ENCODE assay signal across 24 cellular contexts in genomic region chr21:29737188-29737587, GRCh38.
"Had no signal": no experiment of that assay in that cellular context is flagged by ENCODE, and none has a peak within 500 bp of the region (broad histone marks: within the 10 kb centered on the region; RNA-seq: fewer than 3 reads in every experiment).

No MANE protein-coding gene starts in this region.

- H3K4me1 ChIP-seq: breast epithelium, neural progenitor cell, prostate gland, suprapubic skin, transverse colon had no signal

- H2AFZ ChIP-seq: neural progenitor cell had no signal

- H3K4me2 ChIP-seq: neural progenitor cell had no signal

- H3K4me3 ChIP-seq: breast epithelium, dorsolateral prefrontal cortex, mucosa of descending colon, neural progenitor cell, prostate gland, skin epidermis, suprapubic skin, transverse colon, vagina had no signal

- H3K36me3 ChIP-seq: breast epithelium, neural progenitor cell, prostate gland, suprapubic skin, transverse colon, vagina had no signal

- H3K9me3 ChIP-seq: breast epithelium, mucosa of descending colon, prostate gland, suprapubic skin, transverse colon, vagina had no signal

- FAIRE-seq: frontal cortex had no signal

- ATAC-seq: activated CD8-positive, alpha-beta T cell treated with anti-CD3 and anti-CD28 coated beads for 36 hours; activated naive CD8-positive, alpha-beta T cell treated with anti-CD3 and anti-CD28 coated beads, Interleukin-2, amount 50 U/mL, for 24 hours; activated T-helper 17 cell treated with anti-CD3 and anti-CD28 coated beads, Interleukin-2, amount 50 U/mL, for 72 hours; left ventricle myocardium superior; mucosa of descending colon; right cardiac atrium; stimulated activated naive CD8-positive, alpha-beta T cell treated with anti-CD3 and anti-CD28 coated beads, Interleukin-15, Interleukin-2, amounts not matched to agents 100 U/mL and 50 U/mL, for 24 hours had no signal

- H3K27ac ChIP-seq: breast epithelium, epithelial cell of prostate, neural progenitor cell, prostate gland, skin epidermis, suprapubic skin, transverse colon, vagina had no signal

- H3K27me3 ChIP-seq: breast epithelium, dorsolateral prefrontal cortex, neural progenitor cell, suprapubic skin, transverse colon, vagina had no signal

- H3K9ac ChIP-seq: neural progenitor cell had no signal

- DNase-seq: activated CD4-positive, alpha-beta T cell treated with anti-CD3 and anti-CD28 coated beads, Interleukin-2, amount 10 ng/mL, durations not matched to agents 24 days and 14 days; activated CD4-positive, CD25-positive, alpha-beta regulatory T cell; activated CD8-positive, alpha-beta T cell treated with anti-CD3 and anti-CD28 coated beads for 36 hours; activated naive CD4-positive, alpha-beta T cell treated with anti-CD3 and anti-CD28 coated beads for 36 hours; activated naive CD8-positive, alpha-beta T cell treated with anti-CD3 and anti-CD28 coated beads, Interleukin-2, amount 50 U/mL, for 24 hours; activated T-cell treated with anti-CD3 and anti-CD28 coated beads, Interleukin-2, amount 50 U/mL, for 1 hour; dorsolateral prefrontal cortex; endodermal cell; left ventricle myocardium superior; mucosa of descending colon; naive B cell; right cardiac atrium; stimulated activated naive CD8-positive, alpha-beta T cell treated with anti-CD3 and anti-CD28 coated beads, Interleukin-15, Interleukin-2, amounts not matched to agents 100 U/mL and 50 U/mL, for 24 hours; SW 1271; transverse colon had no signal
